Comparison of ENCODE assay signal across 7 cellular contexts in genomic region chr9:113962391-113962790, GRCh38.
"Had no signal": no experiment of that assay in that cellular context is flagged by ENCODE, and none has a peak within 500 bp of the region (broad histone marks: within the 10 kb centered on the region; RNA-seq: fewer than 3 reads in every experiment).

No MANE protein-coding gene starts in this region.

- DNase-seq: effector memory CD4-positive, alpha-beta T cell; left lung; tibial artery had no signal

- H3K9me3 Mint-ChIP-seq: central memory CD8-positive, alpha-beta T cell; stimulated activated effector memory CD8-positive, alpha-beta T cell treated with anti-CD3 and anti-CD28 coated beads, Interleukin-12 subunit alpha, Interleukin-12 subunit beta, amount 100 ng/mL, for 72 hours had no signal

- H3K36me3 Mint-ChIP-seq: stimulated activated effector memory CD8-positive, alpha-beta T cell treated with anti-CD3 and anti-CD28 coated beads, Interleukin-12 subunit alpha, Interleukin-12 subunit beta, amount 100 ng/mL, for 72 hours had no signal

- ATAC-seq: right cardiac atrium; stimulated activated effector memory CD8-positive, alpha-beta T cell treated with anti-CD3 and anti-CD28 coated beads, Interleukin-12 subunit alpha, Interleukin-12 subunit beta, amount 100 ng/mL, for 72 hours; stimulated activated naive CD8-positive, alpha-beta T cell treated with anti-CD3 and anti-CD28 coated beads, Interleukin-15, Interleukin-2, amounts not matched to agents 100 U/mL and 50 U/mL, for 24 hours had no signal

- H3K4me1 Mint-ChIP-seq: central memory CD8-positive, alpha-beta T cell; stimulated activated effector memory CD8-positive, alpha-beta T cell treated with anti-CD3 and anti-CD28 coated beads, Interleukin-12 subunit alpha, Interleukin-12 subunit beta, amount 100 ng/mL, for 72 hours had no signal

- H3K4me3 Mint-ChIP-seq: central memory CD8-positive, alpha-beta T cell; stimulated activated effector memory CD8-positive, alpha-beta T cell treated with anti-CD3 and anti-CD28 coated beads, Interleukin-12 subunit alpha, Interleukin-12 subunit beta, amount 100 ng/mL, for 72 hours had no signal

- H3K27ac Mint-ChIP-seq: stimulated activated effector memory CD8-positive, alpha-beta T cell treated with anti-CD3 and anti-CD28 coated beads, Interleukin-12 subunit alpha, Interleukin-12 subunit beta, amount 100 ng/mL, for 72 hours had no signal
